In the genomic region with DNA sequence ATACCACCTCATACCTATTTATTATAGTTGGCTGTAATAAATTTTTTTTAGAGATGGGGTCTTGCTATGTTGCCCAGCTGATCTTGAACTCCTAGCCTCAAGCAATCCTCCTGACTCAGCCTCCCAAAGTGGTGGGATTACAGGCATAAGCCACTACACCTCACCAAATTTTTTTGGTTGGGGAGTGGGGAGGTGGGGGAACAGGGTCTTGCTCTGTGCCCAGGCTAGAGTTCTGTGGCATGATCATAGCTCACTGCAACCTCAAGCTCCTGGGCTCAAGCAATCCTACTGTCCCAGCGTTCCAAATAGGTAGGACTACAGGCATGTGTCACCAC, we compare ENCODE assay signal across 26 cellular contexts.
"Had no signal": no experiment of that assay in that cellular context is flagged by ENCODE, and none has a peak within 500 bp of the region (broad histone marks: within the 10 kb centered on the region; RNA-seq: fewer than 3 reads in every experiment).

No MANE protein-coding gene starts in this region.

- H3K27ac ChIP-seq: adrenal gland, body of pancreas, breast epithelium, WERI-Rb-1 had no signal

- FAIRE-seq: astrocyte had no signal

- H3K4me1 ChIP-seq: breast epithelium had no signal

- H3K9me3 ChIP-seq: adrenal gland, body of pancreas, breast epithelium had no signal

- DNase-seq: activated CD4-positive, alpha-beta T cell treated with anti-CD3 and anti-CD28 coated beads, Interleukin-2, amount 10 ng/mL, durations not matched to agents 24 days and 14 days; activated CD4-positive, alpha-beta T cell treated with anti-CD3 and anti-CD28 coated beads, Interleukin-2, amount 50 U/mL, for 4 hours; activated CD4-positive, CD25-positive, alpha-beta regulatory T cell; activated CD8-positive, alpha-beta T cell treated with anti-CD3 and anti-CD28 coated beads for 36 hours; activated gamma-delta T cell treated with Interleukin-2 at 50 U/mL for 16 hours; activated naive CD4-positive, alpha-beta T cell treated with anti-CD3 and anti-CD28 coated beads for 36 hours; activated T-cell treated with anti-CD3 and anti-CD28 coated beads, Interleukin-2, amount 50 U/mL, for 1 hour; activated T-cell treated with anti-CD3 and anti-CD28 coated beads, Interleukin-2, amount 50 U/mL, for 72 hours; adrenal gland; body of pancreas; NCI-H1105; NCI-H1417 treated with DMSO at 0.1 percent for 48 hours; NCI-H187 treated with DMSO at 0.1 percent for 48 hours; NCI-H2081 treated with DMSO at 0.1 percent for 48 hours; NCI-H226; NCI-H446 treated with DMSO at 0.1 percent for 48 hours; NCI-H524; NCI-H69; NCI-H82; Right ventricle myocardium superior; T1000; WERI-Rb-1 had no signal

- H3K27me3 ChIP-seq: adrenal gland, body of pancreas, breast epithelium had no signal

- H3K36me3 ChIP-seq: adrenal gland, breast epithelium, WERI-Rb-1 had no signal

- H3K4me3 ChIP-seq: adrenal gland, body of pancreas, breast epithelium had no signal

- ATAC-seq: activated CD8-positive, alpha-beta T cell treated with anti-CD3 and anti-CD28 coated beads for 36 hours; activated naive CD4-positive, alpha-beta T cell treated with anti-CD3 and anti-CD28 coated beads, Interleukin-2, amount 50 U/mL, for 72 hours; activated T-cell treated with anti-CD3 and anti-CD28 coated beads, Interleukin-2, amount 50 U/mL, for 72 hours; activated T-helper 17 cell treated with anti-CD3 and anti-CD28 coated beads, Interleukin-2, amount 50 U/mL, for 72 hours; body of pancreas had no signal
